In genomic region chr10:123294886-123295285, GRCh38 we compare ENCODE assay signal across 30 cellular contexts.
"Had no signal": no experiment of that assay in that cellular context is flagged by ENCODE, and none has a peak within 500 bp of the region (broad histone marks: within the 10 kb centered on the region; RNA-seq: fewer than 3 reads in every experiment).

No MANE protein-coding gene starts in this region.

- H3K4me1 ChIP-seq: adrenal gland, body of pancreas had no signal

- H3K4me3 ChIP-seq: adrenal gland, body of pancreas, cardiac muscle cell had no signal

- H3K27me3 ChIP-seq: adrenal gland, body of pancreas, brain microvascular endothelial cell, cardiac muscle cell had no signal

- H3K36me3 ChIP-seq: adrenal gland, brain microvascular endothelial cell, cardiac muscle cell had no signal

- DNase-seq: activated B cell treated with CpG ODN at 0.5 μM for 24 hours; activated CD4-positive, alpha-beta memory T cell treated with anti-CD3 and anti-CD28 coated beads for 36 hours; activated CD4-positive, alpha-beta T cell treated with anti-CD3 and anti-CD28 coated beads for 48 hours; activated CD4-positive, alpha-beta T cell treated with anti-CD3 and anti-CD28 coated beads, Interleukin-2, amount 50 U/mL, for 1 hour; activated CD4-positive, alpha-beta T cell treated with anti-CD3 and anti-CD28 coated beads, Interleukin-2, amount 50 U/mL, for 4 hours; activated CD4-positive, CD25-positive, alpha-beta regulatory T cell treated with anti-CD3 and anti-CD28 coated beads, Interleukin-2, amount 50 U/mL, for 72 hours; activated CD8-positive, alpha-beta memory T cell treated with anti-CD3 and anti-CD28 coated beads, Interleukin-2, amount 50 U/mL, for 4 hours; activated effector memory CD4-positive, alpha-beta T cell treated with anti-CD3 and anti-CD28 coated beads, Interleukin-2, amount 50 U/mL, for 16 hours; activated gamma-delta T cell treated with Interleukin-2 at 50 U/mL for 16 hours; activated naive CD4-positive, alpha-beta T cell; activated naive CD4-positive, alpha-beta T cell treated with anti-CD3 and anti-CD28 coated beads, Interleukin-2, amount 50 U/mL, for 16 hours; activated naive CD8-positive, alpha-beta T cell treated with anti-CD3 and anti-CD28 coated beads for 36 hours; activated T-cell treated with anti-CD3 and anti-CD28 coated beads for 4 hours; activated T-cell treated with anti-CD3 and anti-CD28 coated beads, Interleukin-2, amount 50 U/mL, for 1 hour; activated T-cell treated with anti-CD3 and anti-CD28 coated beads, Interleukin-2, amount 50 U/mL, for 4 hours; activated T-cell treated with anti-CD3 and anti-CD28 coated beads, Interleukin-2, amount 50 U/mL, for 72 hours; adrenal gland; amniotic stem cell; aorta; body of pancreas; brain microvascular endothelial cell; central memory CD4-positive, alpha-beta T cell; SW 1271; T-helper 1 cell; T-helper 2 cell; T-helper 9 cell had no signal

- ATAC-seq: activated naive CD4-positive, alpha-beta T cell treated with anti-CD3 and anti-CD28 coated beads, Interleukin-2, amount 50 U/mL, for 72 hours; activated T-cell treated with anti-CD3 and anti-CD28 coated beads, Interleukin-2, amount 50 U/mL, for 4 hours; activated T-cell treated with anti-CD3 and anti-CD28 coated beads, Interleukin-2, amount 50 U/mL, for 72 hours; activated T-helper 17 cell treated with anti-CD3 and anti-CD28 coated beads, Interleukin-2, amount 50 U/mL, for 72 hours; body of pancreas had no signal

- H3K9me3 ChIP-seq: adrenal gland, body of pancreas had no signal

- H3K27ac ChIP-seq: adrenal gland, body of pancreas, brain microvascular endothelial cell, cardiac muscle cell, VCaP had no signal
